ENCODE assay signal across 8 cellular contexts in genomic region chr1:47265529-47265928, GRCh38. TPM values are rescaled to one million over a fixed set of nuclear protein-coding genes. Genes with fewer than 3 reads are reported as not detected.
"Had no signal": no experiment of that assay in that cellular context is flagged by ENCODE, and none has a peak within 500 bp of the region (broad histone marks: within the 10 kb centered on the region; RNA-seq: fewer than 3 reads in every experiment).

No MANE protein-coding gene starts in this region.

RNA-seq across cellular contexts. Expression of gene TAL1, which starts 33.5 kb away (rescaled TPM):
- total RNA-seq: activated CD4-positive, alpha-beta memory T cell treated with anti-CD3 and anti-CD28 coated beads, Interleukin-2, amount 10 ng/mL, durations not matched to agents 7 days and 5 days; activated CD4-positive, alpha-beta T cell treated with anti-CD3 and anti-CD28 coated beads, Interleukin-2, amount 10 ng/mL, durations not matched to agents 7 days and 5 days; activated CD8-positive, alpha-beta memory T cell treated with anti-CD3 and anti-CD28 coated beads, Interleukin-2, amount 10 ng/mL, durations not matched to agents 7 days and 5 days; activated CD8-positive, alpha-beta T cell treated with anti-CD3 and anti-CD28 coated beads, Interleukin-2, amount 10 ng/mL, durations not matched to agents 7 days and 5 days; activated naive CD8-positive, alpha-beta T cell treated with anti-CD3 and anti-CD28 coated beads, Interleukin-2, amount 10 ng/mL, durations not matched to agents 7 days and 5 days; activated T-helper 2 cell treated with anti-CD3 and anti-CD28 coated beads, Interferon-gamma antibody, Interleukin-2, Interleukin-4, amounts not matched to agents 10 μg/mL and 5 μg/mL and 100 μg/mL, durations not matched to agents 14 hours and 24 hours and 36 hours; T-helper 1 cell treated with Interleukin-12 subunit alpha and Interleukin-12 subunit beta and Interleukin-4 antibody, amounts not matched to agents 30 ng/mL and 1 ng/mL, for 36 hours; T-helper 2 cell treated with Interferon-gamma antibody and Interleukin-4, amounts not matched to agents 100 ng/mL and 5 ng/mL, for 36 hours had no signal
